In genomic region chr3:99641984-99642383, GRCh38 we compare ENCODE assay signal across 1 cellular context.
TF ChIP-seq lines count a peak whose summit lies in the region.

No MANE protein-coding gene starts in this region.

TF ChIP-seq in SK-N-SH treated with all-trans-retinoic acid at 6 μM for 48 hours, 23 proteins besides CTCF, POLR2A, EP300 and RAD21 (continued from another document):
- TF ChIP-seq TSHZ2 (CRISPR knock-in tag; IDR thresholded peaks at IDR 0.05) (no peak), RARB (CRISPR knock-in tag; IDR thresholded peaks at IDR 0.05) (no peak), CSDC2 (CRISPR knock-in tag; IDR thresholded peaks at IDR 0.05) (no peak), CSRNP3 (CRISPR knock-in tag; IDR thresholded peaks at IDR 0.05) (no peak), GLIS3 (CRISPR knock-in tag; IDR thresholded peaks at IDR 0.05) (no peak), ZFP30 (CRISPR knock-in tag; IDR thresholded peaks at IDR 0.05) (no peak), PATZ1 (CRISPR knock-in tag; IDR thresholded peaks at IDR 0.05; ENCODE audit: borderline replicate concordance) (no peak), ISL1 (CRISPR knock-in tag; IDR thresholded peaks at IDR 0.05) (no peak), CREB5 (CRISPR knock-in tag; IDR thresholded peaks at IDR 0.05; ENCODE audit: low read depth) (no peak), PPARA (CRISPR knock-in tag; IDR thresholded peaks at IDR 0.05; ENCODE audit: borderline replicate concordance) (no peak), OSR1 (CRISPR knock-in tag; IDR thresholded peaks at IDR 0.05) (no peak), POU6F1 (CRISPR knock-in tag; IDR thresholded peaks at IDR 0.05; ENCODE audit: borderline replicate concordance, low read depth) (no peak), ARNTL (CRISPR knock-in tag; IDR thresholded peaks at IDR 0.05; ENCODE audit: borderline replicate concordance, low read depth) (no peak)
